10 cellular contexts compared by ENCODE assay signal in the genomic region with DNA sequence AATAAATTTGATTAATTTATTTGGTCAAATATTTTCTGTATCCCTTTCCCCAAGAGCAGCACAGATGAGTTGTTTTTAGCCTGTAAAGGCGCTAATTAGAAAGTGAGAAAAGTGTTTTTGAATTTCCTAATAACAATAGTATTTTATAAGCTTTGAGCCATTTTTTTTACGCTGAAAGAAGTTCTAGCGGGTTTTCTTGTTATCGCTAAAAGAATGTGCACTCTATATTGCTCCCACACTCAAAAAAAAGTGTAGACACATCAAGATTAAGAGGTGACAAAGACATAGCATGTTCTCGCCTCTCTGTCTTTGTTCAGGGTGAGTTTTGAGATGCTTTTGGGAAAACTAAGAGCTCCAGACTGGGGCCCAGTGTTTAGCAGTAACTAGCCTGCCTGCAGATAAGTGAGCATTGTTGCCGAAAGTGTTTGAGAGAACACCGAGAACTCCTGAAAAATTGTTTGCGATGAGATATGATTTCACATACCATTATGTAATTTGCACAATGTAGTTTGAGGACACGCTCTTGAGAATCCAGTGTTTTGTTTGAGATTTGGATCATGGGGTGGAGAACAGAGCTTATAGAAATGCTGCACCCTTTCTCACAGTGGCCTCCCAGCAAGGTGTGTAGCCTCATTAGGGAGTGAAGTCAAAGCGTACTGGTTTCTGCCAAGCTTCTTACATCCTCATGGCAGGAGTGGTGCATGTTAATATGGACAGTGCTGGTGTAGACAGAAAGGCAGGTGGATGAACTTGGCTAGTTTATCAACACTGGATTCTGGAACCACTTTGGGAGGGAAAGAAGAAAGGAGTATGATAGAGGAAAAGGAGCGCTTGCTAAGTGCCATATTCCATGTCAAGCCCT. TPM values are rescaled to one million over a fixed set of nuclear protein-coding genes. Genes with fewer than 3 reads are reported as not detected.
DNase-seq lines count a peak whose midpoint lies in the region; ATAC-seq, FAIRE-seq and TF ChIP-seq lines count a peak whose summit lies in the region.
"Had no signal": no experiment of that assay in that cellular context is flagged by ENCODE, and none has a peak within 500 bp of the region (broad histone marks: within the 10 kb centered on the region; RNA-seq: fewer than 3 reads in every experiment).

No MANE protein-coding gene starts in this region.

- CTCF ChIA-PET in T-cell (lab: Charles Lee): interaction anchor here (0.6 to 1.9 kb wide), 5 partner anchors 16 to 1640 kb away, joined by 3 to 19 read pairs (median 5); no protein-coding TSS in a partner anchor

- ATAC-seq in GM23338: no peak
- ATAC-seq in T-cell (replicated peaks in 1 of 4): no peak
- ATAC-seq in psoas muscle: no peak
- ATAC-seq in GM19463 (IDR thresholded peaks at IDR 0.05; ENCODE audit: unreplicated experiment): no peak
- ATAC-seq in GM18520 (IDR thresholded peaks at IDR 0.05; ENCODE audit: unreplicated experiment): no peak

- no peaks in the 10 kb centered on the region for H3K9me3 Mint-ChIP-seq in GM23338
- no peaks in the 10 kb centered on the region for H3K9me3 Mint-ChIP-seq in T-cell

- H3K9me2 ChIP-seq in GM23338 (ENCODE audit: insufficient read depth): no peaks in the 10 kb centered on the region

- WGBS in psoas muscle, 3 donors: 70 to 84% (median 83%) methylated on average over 11 of the region's 11 CpGs

- H3K4me3 ChIP-seq in GM23338 (peak overlapping the region; percentile 93), fibroblast of the aortic adventitia (ENCODE audit: low read depth, low read length) (peak overlapping the region; percentile 95), psoas muscle (peak overlapping the region; percentile 72)

- peaks cover 41% of the 10 kb centered on the region for H3K27me3 Mint-ChIP-seq in GM23338 (ENCODE audit: insufficient read depth, low read depth, poor library complexity)
- peaks cover 22 to 30% of the 10 kb centered on the region in 2 donors for H3K27me3 Mint-ChIP-seq in T-cell

- H3F3A ChIP-seq in GM23338 (replicated peaks; ENCODE audit: low read depth): 0 out of 2 replicates have a peak, but pooled peaks cover 4% of the 10 kb centered on the region

- H3K4me1 Mint-ChIP-seq in GM23338: peaks cover 16% of the 10 kb centered on the region
- peaks cover 25 to 46% (median 32%) of the 10 kb centered on the region in 3 donors for H3K4me1 Mint-ChIP-seq in T-cell

- H3K36me3 ChIP-seq in GM23338 (ENCODE audit: insufficient read depth): no peaks in the 10 kb centered on the region
- no peaks in the 10 kb centered on the region for H3K36me3 ChIP-seq in psoas muscle (ENCODE audit: insufficient read depth in 1 of 2, low read depth in 1 of 2)

- H3K27me3 ChIP-seq in GM23338 (ENCODE audit: insufficient read depth) (peaks cover 37% of the 10 kb centered on the region), psoas muscle (ENCODE audit: insufficient read depth in 3 of 3, low read length in 2 of 3) (peaks cover 0 to 48% (median 4%) of the 10 kb centered on the region in 3 donors)

- H3K27ac ChIP-seq in GM23338 (ENCODE audit: low read depth) (no peak overlapping the region), psoas muscle (no peak overlapping the region)
- H3K27ac ChIP-seq: dorsolateral prefrontal cortex had no signal

- no peak overlapping the region; the same call in 1 of the 2 replicates for H2AFZ ChIP-seq in GM23338

- H3K4me2 ChIP-seq in GM23338: peak overlapping the region; percentile 90

- H3K4me3 Mint-ChIP-seq in GM23338 (peak overlapping the region; percentile 86), T-cell (peak overlapping the region; percentile 82 to 87 (median 85))

- peaks cover 13% of the 10 kb centered on the region for H3K4me1 ChIP-seq in GM23338 (ENCODE audit: insufficient read depth)
- no peaks in the 10 kb centered on the region for H3K4me1 ChIP-seq in psoas muscle

- H4K20me1 ChIP-seq in GM23338 (replicated peaks; ENCODE audit: insufficient read depth): peaks cover 10% of the 10 kb centered on the region; the same call in 1 of the 2 replicates

- intact Hi-C loops in psoas muscle (cut with DNase I): no loop called here

- DNase-seq in GM23338 (ENCODE audit: low spot score) (no peak), T-cell (no peak), fibroblast of the aortic adventitia (ENCODE audit: low read depth) (peak; percentile 38), psoas muscle (no peak), RCC 7860 (ENCODE audit: low spot score) (no peak), Kasumi-1 (lab: John Stamatoyannopoulos, UW) (no peak)
- DNase-seq: dorsolateral prefrontal cortex; stimulated activated CD4-positive, alpha-beta T cell treated with anti-CD3 and anti-CD28 coated beads, Interleukin-2, amount 100 ng/mL, for 48 hours had no signal

- no peak overlapping the region for H3K27ac Mint-ChIP-seq in GM23338
- H3K27ac Mint-ChIP-seq in T-cell: peak overlapping the region in 1 of 2 donors; percentile 52

- POLR2A ChIA-PET in T-cell (lab: Charles Lee): no interaction called here

- H3K79me2 ChIP-seq in GM23338 (replicated peaks; ENCODE audit: insufficient read depth): peaks cover 39% of the 10 kb centered on the region

- H3K36me3 Mint-ChIP-seq in GM23338 (ENCODE audit: low read depth) (no peaks in the 10 kb centered on the region; the same call in 2 of the 3 replicates), T-cell (peaks cover 2% of the 10 kb centered on the region)

- no peaks in the 10 kb centered on the region for H3K9me3 ChIP-seq in psoas muscle

- FAIRE-seq in RCC 7860 (lab: Jason Lieb, UNC): no peak

- TF ChIP-seq CTCF in GM23338 (conservative IDR thresholded peaks at IDR 0.05; ENCODE audit: low read depth in 2 of 2) (no peak), fibroblast of the aortic adventitia (IDR thresholded peaks at IDR 0.05; ENCODE audit: insufficient read depth, low read length) (no peak), psoas muscle (IDR thresholded peaks at IDR 0.05) (no peak)

TF ChIP-seq in GM23338, 12 proteins besides CTCF, POLR2A, EP300 and RAD21:
- TF ChIP-seq EZH2phosphoT487 (IDR thresholded peaks at IDR 0.05; ENCODE audit: unreplicated experiment): no peak

RNA-seq across cellular contexts. Expression of a gene that starts 1.5 kb away (rescaled TPM):
- 20.3 and 26.0 TPM in 2 replicates for total RNA-seq in GM23338 (2014; rRNA removed; shearing (Covaris generic))
- polyA plus RNA-seq in GM23338 (2016; fragmentation: Nextera tagmentation; extraction: Ambion mirVana) (12.8 and 15.0 TPM in 2 replicates), psoas muscle (1 to 10 TPM; 1.1 to 2.3 (median 2.0) TPM)
- total RNA-seq in T-cell (10 to 100 TPM in 2 of 5 donors, 1 to 10 TPM in 3; 4.3 to 16.3 (median 9.6) TPM), fibroblast of the aortic adventitia (ENCODE audit: low replicate concordance) (75.1 and 184 TPM in 2 replicates), psoas muscle (1 to 10 TPM; 1.3 to 3.5 (median 1.9) TPM)
